In genomic region chr14:105351920-105352871, GRCh38 we compare ENCODE assay signal across 8 cellular contexts. TPM values are rescaled to one million over a fixed set of nuclear protein-coding genes. Genes with fewer than 3 reads are reported as not detected.
A peak's percentile ranks its signal among the peaks of the same experiment; 100 is the strongest.
DNase-seq lines count a peak whose midpoint lies in the region; ATAC-seq and TF ChIP-seq lines count a peak whose summit lies in the region.

No MANE protein-coding gene starts in this region.

- no peaks in the 10 kb centered on the region for H3K9me3 Mint-ChIP-seq in activated T-cell treated with anti-CD3 and anti-CD28 coated beads, Interleukin-2, amount 50 U/mL, for 72 hours
- no peaks in the 10 kb centered on the region for H3K9me3 Mint-ChIP-seq in neural crest cell

- DNase-seq in ACHN (peak; percentile 80), RPMI7951 (ENCODE audit: low read depth) (peak; percentile 68), fibroblast of peridontal ligament (ENCODE audit: extremely low read depth) (peak; percentile 82), neural crest cell (ENCODE audit: low read depth, low spot score) (peak; percentile 87)
- DNase-seq in activated T-cell treated with anti-CD3 and anti-CD28 coated beads, Interleukin-2, amount 50 U/mL, for 72 hours = peak; percentile 86 to 89
- peak; percentile 89 for DNase-seq in stimulated activated naive CD8-positive, alpha-beta T cell treated with anti-CD3 and anti-CD28 coated beads, Interleukin-15, Interleukin-2, amounts not matched to agents 100 U/mL and 50 U/mL, for 24 hours

- ATAC-seq in GM18868 (IDR thresholded peaks at IDR 0.05; ENCODE audit: unreplicated experiment) = peak; percentile 63
- ATAC-seq in activated T-cell treated with anti-CD3 and anti-CD28 coated beads, Interleukin-2, amount 50 U/mL, for 72 hours (replicated peaks in 1 of 2) = peak; percentile 94 to 98
- peak; percentile 96 for ATAC-seq in stimulated activated naive CD8-positive, alpha-beta T cell treated with anti-CD3 and anti-CD28 coated beads, Interleukin-15, Interleukin-2, amounts not matched to agents 100 U/mL and 50 U/mL, for 24 hours

- H3K27me3 Mint-ChIP-seq in activated T-cell treated with anti-CD3 and anti-CD28 coated beads, Interleukin-2, amount 50 U/mL, for 72 hours (ENCODE audit: low read depth) = no peaks in the 10 kb centered on the region
- no peaks in the 10 kb centered on the region for H3K27me3 Mint-ChIP-seq in neural crest cell (ENCODE audit: low read depth)

- no peaks in the 10 kb centered on the region for H3K4me1 Mint-ChIP-seq in activated T-cell treated with anti-CD3 and anti-CD28 coated beads, Interleukin-2, amount 50 U/mL, for 72 hours (ENCODE audit: low read depth)
- peaks cover 3% of the 10 kb centered on the region for H3K4me1 Mint-ChIP-seq in neural crest cell

- H3K4me1 ChIP-seq in Loucy (ENCODE audit: insufficient read depth, low read length, poor library complexity, severe bottlenecking) = peaks cover 4% of the 10 kb centered on the region

- H3K36me3 Mint-ChIP-seq in activated T-cell treated with anti-CD3 and anti-CD28 coated beads, Interleukin-2, amount 50 U/mL, for 72 hours (ENCODE audit: insufficient read depth in 2 of 2) = no peaks in the 10 kb centered on the region
- H3K36me3 Mint-ChIP-seq in neural crest cell (ENCODE audit: low read depth) = no peaks in the 10 kb centered on the region

- H2AFZ ChIP-seq in Loucy (ENCODE audit: low read length) = no peak overlapping the region

- H3K4me3 Mint-ChIP-seq in activated T-cell treated with anti-CD3 and anti-CD28 coated beads, Interleukin-2, amount 50 U/mL, for 72 hours = no peak overlapping the region
- no peak overlapping the region for H3K4me3 Mint-ChIP-seq in neural crest cell

- H3K9me3 ChIP-seq in Loucy (ENCODE audit: insufficient read depth, low read depth, low read length) = no peaks in the 10 kb centered on the region

- TF ChIP-seq CTCF in Loucy (conservative IDR thresholded peaks at IDR 0.05; ENCODE audit: low read length) (peak; percentile 83), neural crest cell (conservative IDR thresholded peaks at IDR 0.05) (peak; percentile 90)

- no peak overlapping the region for H3K4me3 ChIP-seq in Loucy (ENCODE audit: low read length, poor library complexity, severe bottlenecking)

- H3K9me2 ChIP-seq in Loucy (replicated peaks; ENCODE audit: low read depth, low read length) = no peaks in the 10 kb centered on the region

- peaks cover 4% of the 10 kb centered on the region for H4K20me1 ChIP-seq in Loucy (ENCODE audit: insufficient read depth, low read length, poor library complexity, severe bottlenecking)

- in situ Hi-C loops in ACHN (cut with HindIII; ENCODE audit: low pct_ligation_motif_present, low pct_unique_long_range_greater_than_20kb, low sequenced_read_pairs) = no loop called here

- no peak overlapping the region for H3K4me2 ChIP-seq in Loucy (ENCODE audit: low read depth, low read length, poor library complexity, severe bottlenecking)

- H3K27me3 ChIP-seq in Loucy (ENCODE audit: insufficient read depth, low read length, poor library complexity, severe bottlenecking) = no peaks in the 10 kb centered on the region

- no peak overlapping the region for H3K27ac Mint-ChIP-seq in activated T-cell treated with anti-CD3 and anti-CD28 coated beads, Interleukin-2, amount 50 U/mL, for 72 hours
- H3K27ac Mint-ChIP-seq in neural crest cell (ENCODE audit: unreplicated experiment) = no peak overlapping the region

- H3K9ac ChIP-seq in Loucy (ENCODE audit: low read depth, low read length, poor library complexity, severe bottlenecking) = no peak overlapping the region

- H3K79me2 ChIP-seq in Loucy (ENCODE audit: insufficient read depth, low read length) = no peaks in the 10 kb centered on the region

- peaks cover 8% of the 10 kb centered on the region; the same call in 1 of the 2 replicates for H3K36me3 ChIP-seq in Loucy (ENCODE audit: insufficient read depth, low read length)

- no peaks in the 10 kb centered on the region for H3F3A ChIP-seq in Loucy (ENCODE audit: low read depth)

RNA-seq across cellular contexts. Expression of gene PACS2, which starts 37.6 kb away (rescaled TPM):
- 18.1 and 18.6 TPM in 2 replicates for total RNA-seq in RPMI7951 (2014; rRNA removed; shearing (Covaris generic))
- total RNA-seq in activated T-cell treated with anti-CD3 and anti-CD28 coated beads, Interleukin-2, amount 50 U/mL, for 72 hours = 10 to 100 TPM; 36.5 to 44.9 TPM
- 101 and 104 TPM in 2 replicates for total RNA-seq in neural crest cell

RNA-seq across cellular contexts. Expression of gene TEX22, which starts 46.1 kb away (rescaled TPM):
- total RNA-seq in RPMI7951 (2014; rRNA removed; shearing (Covaris generic)) = not detected in 2 replicates
- 1 to 10 TPM; 1.8 to 3.3 TPM for total RNA-seq in activated T-cell treated with anti-CD3 and anti-CD28 coated beads, Interleukin-2, amount 50 U/mL, for 72 hours
- total RNA-seq in neural crest cell = 4.4 and 5.2 TPM in 2 replicates

RNA-seq across cellular contexts. Expression of gene BRF1, which starts 51.4 kb away (rescaled TPM):
- 13.7 and 13.9 TPM in 2 replicates for total RNA-seq in RPMI7951 (2014; rRNA removed; shearing (Covaris generic))
- total RNA-seq in activated T-cell treated with anti-CD3 and anti-CD28 coated beads, Interleukin-2, amount 50 U/mL, for 72 hours = 10 to 100 TPM; 31.3 to 34.5 TPM
- 50.0 and 51.1 TPM in 2 replicates for total RNA-seq in neural crest cell
